ENCODE assay signal across 16 cellular contexts in genomic region chr15:80570553-80570952, GRCh38.
A peak's percentile ranks its signal among the peaks of the same experiment; 100 is the strongest.
DNase-seq lines count a peak whose midpoint lies in the region; ATAC-seq and TF ChIP-seq lines count a peak whose summit lies in the region.
"Had no signal": no experiment of that assay in that cellular context is flagged by ENCODE, and none has a peak within 500 bp of the region (broad histone marks: within the 10 kb centered on the region; RNA-seq: fewer than 3 reads in every experiment).

No MANE protein-coding gene starts in this region.

- H3K4ac ChIP-seq in H9 (ENCODE audit: low read depth, low read length), result no peak overlapping the region

- no peak overlapping the region for H3K56ac ChIP-seq in H9 (ENCODE audit: insufficient read length, low read depth, low read length)

- H3K4me3 Mint-ChIP-seq in H9, result no peak overlapping the region
- H3K4me3 Mint-ChIP-seq: B cell; CD4-positive, alpha-beta T cell had no signal

- DNase-seq in H9 (peak; percentile 8), RWPE2 (ENCODE audit: low spot score) (peak; percentile 42), epithelial cell of esophagus (ENCODE audit: low read depth) (peak; percentile 25), sigmoid colon (peak; percentile 39), brain microvascular endothelial cell (no peak), gastrocnemius medialis (no peak)
- DNase-seq in stimulated activated CD4-positive, alpha-beta T cell treated with anti-CD3 and anti-CD28 coated beads, Interleukin-4, amount 100 ng/mL, for 24 hours, result no peak
- DNase-seq: ACHN; C1 segment of cervical spinal cord; CD4-positive, alpha-beta T cell; DMS153; DMS79 treated with DMSO at 0.1 percent for 48 hours; EL; HCEC 1CT had no signal

- H3T11ph ChIP-seq in H9 (ENCODE audit: low read length), result no peak overlapping the region

- TF ChIP-seq POLR2A in sigmoid colon (IDR thresholded peaks at IDR 0.05), result no peak
- TF ChIP-seq POLR2A in gastrocnemius medialis (IDR thresholded peaks at IDR 0.05), result no peak

- H3K9me3 ChIP-seq in H9 (ENCODE audit: control insufficient read depth, low read depth, low read length) (no peaks in the 10 kb centered on the region), RWPE2 (ENCODE audit: severe bottlenecking) (no peaks in the 10 kb centered on the region), sigmoid colon (no peaks in the 10 kb centered on the region), gastrocnemius medialis (no peaks in the 10 kb centered on the region)

- no peak overlapping the region for H4K91ac ChIP-seq in H9 (ENCODE audit: insufficient read length, low read depth, low read length)

- no peak overlapping the region for H2BK20ac ChIP-seq in H9 (ENCODE audit: low read depth, low read length, poor library complexity, severe bottlenecking)

- H3K14ac ChIP-seq in H9 (ENCODE audit: insufficient read depth, low read length), result no peak overlapping the region

- H2BK15ac ChIP-seq in H9 (ENCODE audit: low read depth, low read length), result no peak overlapping the region

- H3K36me3 ChIP-seq in RWPE2 (ENCODE audit: low read depth) (no peaks in the 10 kb centered on the region), sigmoid colon (peaks cover 0 to 20% (median 0%) of the 10 kb centered on the region in 4 donors), brain microvascular endothelial cell (replicated peaks) (peaks cover 7% of the 10 kb centered on the region), gastrocnemius medialis (no peaks in the 10 kb centered on the region)

- no peak overlapping the region for H2BK120ac ChIP-seq in H9 (ENCODE audit: low read depth, low read length, poor library complexity, severe bottlenecking)

- H3K4me3 ChIP-seq in RWPE2 (ENCODE audit: severe bottlenecking) (no peak overlapping the region), epithelial cell of esophagus (ENCODE audit: low read length) (no peak overlapping the region), sigmoid colon (no peak overlapping the region), brain microvascular endothelial cell (ENCODE audit: low read depth, low read length) (no peak overlapping the region), gastrocnemius medialis (no peak overlapping the region)

- H3K9ac ChIP-seq in H9 (ENCODE audit: extremely low read depth, insufficient read length, low read length), result no peak overlapping the region

- no peaks in the 10 kb centered on the region for H3K23me2 ChIP-seq in H9 (ENCODE audit: insufficient read length, low read depth, low read length, poor library complexity, severe bottlenecking)

- no peak overlapping the region for H3K27ac Mint-ChIP-seq in H9
- H3K27ac Mint-ChIP-seq: B cell; CD4-positive, alpha-beta T cell had no signal

- H3K79me1 ChIP-seq in H9 (ENCODE audit: insufficient read depth, low read depth, low read length, poor library complexity, severe bottlenecking), result no peaks in the 10 kb centered on the region

- no peak overlapping the region for H2AK5ac ChIP-seq in H9 (ENCODE audit: insufficient read length, low read length)

- no peak for TF ChIP-seq EP300 in sigmoid colon (IDR thresholded peaks at IDR 0.05)

- no peak overlapping the region for H2AFZ ChIP-seq in H9 (ENCODE audit: low read length)

- intact Hi-C loops in sigmoid colon (cut with DNase I), result no loop called here
- intact Hi-C loops in gastrocnemius medialis (cut with DNase I; ENCODE audit: low total_unique reads), result no loop called here

- no CpG with 5 or more reads among the region's 6 CpGs for WGBS in H9 (ENCODE audit: extremely low coverage, insufficient read length, low lambda C conversion rate)
- 83 to 88% methylated on average over 6 of the region's 6 CpGs for WGBS in sigmoid colon, 2 donors

- in situ Hi-C loops in brain microvascular endothelial cell (cut with HindIII; ENCODE audit: low pct_ligation_motif_present, low sequenced_read_pairs), result no loop called here
- in situ Hi-C loops in gastrocnemius medialis (cut with MboI; ENCODE audit: low sequenced_read_pairs in 4 of 4), result loop anchor here in 3 of 4 donors (25.0 kb wide), 2 partner anchors 217 to 392 kb away; partner anchors contain the start of gene CEMIP (in 1 of the 3)

- H3K79me2 ChIP-seq in H9 (ENCODE audit: insufficient read depth, low read length), result no peaks in the 10 kb centered on the region

- TF ChIP-seq CTCF in H9 (conservative IDR thresholded peaks at IDR 0.05) (no peak), RWPE2 (IDR thresholded peaks at IDR 0.05; ENCODE audit: poor library complexity, severe bottlenecking) (peak; percentile 24), epithelial cell of esophagus (IDR thresholded peaks at IDR 0.05; ENCODE audit: insufficient read depth, low read depth, low read length, missing control alignments) (no peak), sigmoid colon (IDR thresholded peaks at IDR 0.05) (no peak), brain microvascular endothelial cell (IDR thresholded peaks at IDR 0.05; ENCODE audit: low read depth, low read length, missing control alignments) (no peak), gastrocnemius medialis (IDR thresholded peaks at IDR 0.05 in 4 of 5, conservative IDR thresholded peaks at IDR 0.05 in 1 of 5) (no peak)

- no peak overlapping the region for H2BK5ac ChIP-seq in H9 (ENCODE audit: insufficient read length, low read length)

- H2BK12ac ChIP-seq in H9 (ENCODE audit: insufficient read length, low read depth, low read length), result no peak overlapping the region

- H3K18ac ChIP-seq in H9 (ENCODE audit: insufficient read length, low read depth, low read length), result no peak overlapping the region

- H3K27me3 Mint-ChIP-seq in H9 (ENCODE audit: low read depth), result no peaks in the 10 kb centered on the region

- no peak overlapping the region for H4K8ac ChIP-seq in H9 (replicated peaks; ENCODE audit: insufficient read length, low read depth, low read length)

- peaks cover 33 to 35% of the 10 kb centered on the region in 2 experiments for H3K4me1 Mint-ChIP-seq in H9
- H3K4me1 Mint-ChIP-seq: B cell had no signal

- H4K5ac ChIP-seq in H9 (ENCODE audit: insufficient read length, low read depth, low read length), result no peak overlapping the region

- no peak overlapping the region for H3K23ac ChIP-seq in H9 (ENCODE audit: insufficient read length, low read depth, low read length)

- H3K4me1 ChIP-seq in H9 (ENCODE audit: insufficient read depth, low read length) (peaks cover 4% of the 10 kb centered on the region; the same call in 1 of the 2 replicates), RWPE2 (ENCODE audit: insufficient read depth, poor library complexity, severe bottlenecking) (peaks cover 6% of the 10 kb centered on the region), sigmoid colon (peaks cover 0 to 5% (median 2%) of the 10 kb centered on the region in 4 donors), gastrocnemius medialis (no peaks in the 10 kb centered on the region)

- H3K27me3 ChIP-seq in H9 (ENCODE audit: insufficient read depth, low read length) (no peaks in the 10 kb centered on the region), RWPE2 (ENCODE audit: insufficient read depth, poor library complexity, severe bottlenecking) (no peaks in the 10 kb centered on the region), sigmoid colon (no peaks in the 10 kb centered on the region), brain microvascular endothelial cell (replicated peaks) (no peaks in the 10 kb centered on the region), gastrocnemius medialis (no peaks in the 10 kb centered on the region)

- H4K20me1 ChIP-seq in H9 (ENCODE audit: control insufficient read depth, insufficient read depth, insufficient read length), result no peaks in the 10 kb centered on the region

- H3K36me3 Mint-ChIP-seq in H9 (ENCODE audit: insufficient read depth in 1 of 3, low read depth in 3 of 3), result peaks cover 0 to 13% (median 0%) of the 10 kb centered on the region in 3 experiments; a peak in 3 of 7 replicates

- H3K27ac ChIP-seq in H9 (ENCODE audit: insufficient read length, low read depth, low read length) (no peak overlapping the region), RWPE2 (ENCODE audit: poor library complexity, severe bottlenecking) (no peak overlapping the region), sigmoid colon (no peak overlapping the region), brain microvascular endothelial cell (no peak overlapping the region), gastrocnemius medialis (no peak overlapping the region)

- no peak overlapping the region for H3K4me2 ChIP-seq in H9 (ENCODE audit: insufficient read depth, insufficient read length, low read length)

- no peaks in the 10 kb centered on the region for H3K9me3 Mint-ChIP-seq in H9
- H3K9me3 Mint-ChIP-seq: CD4-positive, alpha-beta T cell had no signal

- ATAC-seq in RWPE2 (ENCODE audit: low read depth), result no peak
- no peak for ATAC-seq in GM18861 (IDR thresholded peaks at IDR 0.05; ENCODE audit: unreplicated experiment)
- ATAC-seq in gastrocnemius medialis, result no peak

Comparison
In these comparisons a context has a peak if more than half of its experiments do, and no peak if none do; other contexts are left out.
1. DNase-seq: peak in H9 (single experiment), RWPE2 (single experiment), epithelial cell of esophagus (single experiment) and sigmoid colon (single experiment); none in brain microvascular endothelial cell (single experiment), gastrocnemius medialis (0 of 2) and stimulated activated CD4-positive, alpha-beta T cell treated with anti-CD3 and anti-CD28 coated beads, Interleukin-4, amount 100 ng/mL, for 24 hours (single experiment).